ENCODE assay signal across 1 cellular context in the genomic region with DNA sequence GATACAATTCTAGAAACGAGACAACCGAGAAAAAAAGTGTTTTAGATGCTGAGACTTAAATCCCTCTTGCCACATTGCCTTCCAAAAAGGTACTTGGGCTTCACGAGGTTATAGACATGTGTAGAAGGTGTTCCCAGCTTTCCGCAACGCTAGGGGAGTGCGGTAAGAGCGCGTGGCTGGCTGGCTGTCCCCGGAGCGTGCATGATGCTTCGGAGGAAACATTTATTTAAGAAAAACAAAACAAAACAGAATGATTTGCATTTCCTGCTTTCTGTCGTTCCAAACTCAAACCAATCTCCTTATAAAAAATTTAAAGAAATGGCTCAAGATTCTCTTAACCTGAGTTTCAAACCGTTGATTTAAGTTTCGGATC.
A peak's percentile ranks its signal among the peaks of the same experiment; 100 is the strongest.
TF ChIP-seq lines count a peak whose summit lies in the region.

No MANE protein-coding gene starts in this region.

TF ChIP-seq in K562, 482 proteins besides CTCF, POLR2A, EP300 and RAD21 (continued from another document):
- TF ChIP-seq FOXM1 (IDR thresholded peaks at IDR 0.05; ENCODE audit: low read depth) (no peak), FOXM1 (CRISPR knock-in tag; IDR thresholded peaks at IDR 0.05; ENCODE audit: low read depth) (no peak), CBX8 (IDR thresholded peaks at IDR 0.05; ENCODE audit: borderline replicate concordance, extremely low read depth, low read depth, low read length, poor library complexity, severe bottlenecking) (peak; percentile 83), ZNF12 (CRISPR knock-in tag; IDR thresholded peaks at IDR 0.05) (no peak), BMI1 (IDR thresholded peaks at IDR 0.05; ENCODE audit: low read length) (peak; percentile 67)
